Comparison of ENCODE assay signal across 8 cellular contexts in the genomic region with DNA sequence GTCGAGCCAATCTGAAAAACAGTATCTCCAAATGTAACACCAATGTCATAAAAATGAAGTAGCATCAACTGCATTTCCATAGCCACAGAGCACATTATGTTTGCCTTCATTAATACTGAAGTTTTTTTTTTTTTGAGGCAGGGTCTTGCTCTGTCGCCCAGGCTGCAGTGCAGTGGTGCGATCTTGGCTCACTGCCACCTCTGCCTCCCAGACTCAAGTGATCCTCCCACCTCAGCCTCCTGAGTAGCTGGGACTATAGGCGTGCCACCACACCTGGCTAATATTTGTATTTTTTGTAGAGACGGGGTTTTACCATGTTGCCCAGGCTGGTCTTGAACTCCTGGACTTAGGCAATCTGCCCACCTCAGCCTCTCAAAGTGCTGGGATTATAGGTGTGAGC. TPM values are rescaled to one million over a fixed set of nuclear protein-coding genes. Genes with fewer than 3 reads are reported as not detected.
DNase-seq lines count a peak whose midpoint lies in the region; ATAC-seq and TF ChIP-seq lines count a peak whose summit lies in the region.
"Not testable (repeated sequence)": the region's sequence is repeated elsewhere in the genome, so short reads cannot be mapped to it uniquely, and the experiment has no call there.
"Had no signal": no experiment of that assay in that cellular context is flagged by ENCODE, and none has a peak within 500 bp of the region (broad histone marks: within the 10 kb centered on the region; RNA-seq: fewer than 3 reads in every experiment).

No MANE protein-coding gene starts in this region.

- not testable (repeated sequence) for H3K27me3 Mint-ChIP-seq in activated CD4-positive, alpha-beta T cell treated with anti-CD3 and anti-CD28 coated beads, Interleukin-2, amount 10 ng/mL, durations not matched to agents 24 days and 14 days; activated T-cell treated with anti-CD3 and anti-CD28 coated beads, Interleukin-2, amount 50 U/mL, for 24 hours; glutamatergic neuron (ENCODE audit: unreplicated experiment); naive thymus-derived CD4-positive, alpha-beta T cell

- ATAC-seq in activated naive CD4-positive, alpha-beta T cell treated with anti-CD3 and anti-CD28 coated beads, Interleukin-2, amount 50 U/mL, for 72 hours; naive thymus-derived CD4-positive, alpha-beta T cell: not testable (repeated sequence)

- not testable (repeated sequence) for TF ChIP-seq CTCF in HEK293 (tag by site-specific recombination; IDR thresholded peaks at IDR 0.05); glutamatergic neuron (IDR thresholded peaks at IDR 0.05; ENCODE audit: partially characterized antibody, unreplicated experiment)

- DNase-seq in activated CD4-positive, alpha-beta T cell treated with anti-CD3 and anti-CD28 coated beads, Interleukin-2, amount 10 ng/mL, durations not matched to agents 24 days and 14 days; activated T-cell treated with anti-CD3 and anti-CD28 coated beads, Interleukin-2, amount 50 U/mL, for 24 hours; activated naive CD4-positive, alpha-beta T cell treated with anti-CD3 and anti-CD28 coated beads, Interleukin-2, amount 50 U/mL, for 72 hours (ENCODE audit: low spot score in 2 of 2); glutamatergic neuron; naive thymus-derived CD4-positive, alpha-beta T cell: not testable (repeated sequence)

- H3K9me3 ChIP-seq in HEK293 (ENCODE audit: control insufficient read depth, insufficient read depth, low read depth, low read length); naive thymus-derived CD4-positive, alpha-beta T cell (ENCODE audit: control insufficient read depth in 2 of 3, low read length in 3 of 3): not testable (repeated sequence)

- intact Hi-C loops in activated CD4-positive, alpha-beta T cell treated with anti-CD3 and anti-CD28 coated beads, Interleukin-2, amount 10 ng/mL, durations not matched to agents 24 days and 14 days (cut with micrococcal nuclease); naive thymus-derived CD4-positive, alpha-beta T cell (cut with micrococcal nuclease): not testable (repeated sequence)

- H3K4me3 ChIP-seq in HEK293 (ENCODE audit: low read depth, low read length); naive thymus-derived CD4-positive, alpha-beta T cell (ENCODE audit: low read length): not testable (repeated sequence)

- peaks cover 12% of the 10 kb centered on the region for H3K4me1 Mint-ChIP-seq in activated CD4-positive, alpha-beta T cell treated with anti-CD3 and anti-CD28 coated beads, Interleukin-2, amount 10 ng/mL, durations not matched to agents 24 days and 14 days
- H3K4me1 Mint-ChIP-seq in activated T-cell treated with anti-CD3 and anti-CD28 coated beads, Interleukin-2, amount 50 U/mL, for 24 hours (ENCODE audit: low read depth), result peaks cover 11% of the 10 kb centered on the region
- H3K4me1 Mint-ChIP-seq in glutamatergic neuron (ENCODE audit: low read depth, unreplicated experiment), result not testable (repeated sequence)
- H3K4me1 Mint-ChIP-seq in naive thymus-derived CD4-positive, alpha-beta T cell, result peaks cover 4 to 27% (median 15%) of the 10 kb centered on the region in 7 donors

- CTCF ChIA-PET in HEK293 (lab: Yijun Ruan, JAX), result not testable (repeated sequence)
- CTCF ChIA-PET in naive thymus-derived CD4-positive, alpha-beta T cell (lab: Charles Lee), result interaction anchor here (0.6 kb wide), 1 partner anchor 159 kb away, joined by 3 read pairs; no protein-coding TSS in a partner anchor

- H3K36me3 Mint-ChIP-seq in activated CD4-positive, alpha-beta T cell treated with anti-CD3 and anti-CD28 coated beads, Interleukin-2, amount 10 ng/mL, durations not matched to agents 24 days and 14 days (ENCODE audit: low read depth), result peaks cover 55% of the 10 kb centered on the region
- H3K36me3 Mint-ChIP-seq in activated T-cell treated with anti-CD3 and anti-CD28 coated beads, Interleukin-2, amount 50 U/mL, for 24 hours (ENCODE audit: low read depth), result peaks cover 83% of the 10 kb centered on the region
- H3K36me3 Mint-ChIP-seq in activated naive CD4-positive, alpha-beta T cell treated with anti-CD3 and anti-CD28 coated beads, Interleukin-2, amount 50 U/mL, for 72 hours, result peaks cover 24 to 32% of the 10 kb centered on the region in 2 donors
- not testable (repeated sequence) for H3K36me3 Mint-ChIP-seq in glutamatergic neuron (ENCODE audit: unreplicated experiment)
- H3K36me3 Mint-ChIP-seq in naive thymus-derived CD4-positive, alpha-beta T cell, result peaks cover 21 to 33% (median 24%) of the 10 kb centered on the region in 5 donors

- peaks cover 47 to 70% of the 10 kb centered on the region in 2 experiments for H3K36me3 ChIP-seq in HEK293 (ENCODE audit: control insufficient read depth in 2 of 2, insufficient read depth in 1 of 2, low read length in 2 of 2)
- H3K36me3 ChIP-seq in naive thymus-derived CD4-positive, alpha-beta T cell (ENCODE audit: control insufficient read depth in 2 of 3, insufficient read depth in 3 of 3, low read length in 3 of 3), result peaks cover 36 to 71% (median 39%) of the 10 kb centered on the region in 3 experiments

- H3K27ac Mint-ChIP-seq in activated CD4-positive, alpha-beta T cell treated with anti-CD3 and anti-CD28 coated beads, Interleukin-2, amount 10 ng/mL, durations not matched to agents 24 days and 14 days, result peak overlapping the region; percentile 10
- H3K27ac Mint-ChIP-seq in activated T-cell treated with anti-CD3 and anti-CD28 coated beads, Interleukin-2, amount 50 U/mL, for 24 hours, result peak overlapping the region; percentile 81
- H3K27ac Mint-ChIP-seq in activated naive CD4-positive, alpha-beta T cell treated with anti-CD3 and anti-CD28 coated beads, Interleukin-2, amount 50 U/mL, for 72 hours, result peak overlapping the region; percentile 53
- H3K27ac Mint-ChIP-seq in glutamatergic neuron (ENCODE audit: unreplicated experiment), result not testable (repeated sequence)
- H3K27ac Mint-ChIP-seq in naive thymus-derived CD4-positive, alpha-beta T cell, result peak overlapping the region in 5 of 9 donors; percentile 44 to 83 (median 67)

- POLR2A ChIA-PET in HEK293 (lab: Yijun Ruan, JAX); naive thymus-derived CD4-positive, alpha-beta T cell (lab: Charles Lee): not testable (repeated sequence)

- H3K4me3 Mint-ChIP-seq in activated CD4-positive, alpha-beta T cell treated with anti-CD3 and anti-CD28 coated beads, Interleukin-2, amount 10 ng/mL, durations not matched to agents 24 days and 14 days; activated T-cell treated with anti-CD3 and anti-CD28 coated beads, Interleukin-2, amount 50 U/mL, for 24 hours; naive thymus-derived CD4-positive, alpha-beta T cell: not testable (repeated sequence)
- peak overlapping the region; percentile 7 for H3K4me3 Mint-ChIP-seq in glutamatergic neuron (ENCODE audit: unreplicated experiment)

- H3K4me1 ChIP-seq in HEK293 (ENCODE audit: control insufficient read depth, insufficient read depth, low read length); naive thymus-derived CD4-positive, alpha-beta T cell (ENCODE audit: control insufficient read depth in 2 of 2, insufficient read depth in 2 of 2, low read length in 2 of 2): not testable (repeated sequence)

- H3K27me3 ChIP-seq in naive thymus-derived CD4-positive, alpha-beta T cell (ENCODE audit: control insufficient read depth in 2 of 2, insufficient read depth in 2 of 2, low read length in 2 of 2), result not testable (repeated sequence)

- H3K27ac ChIP-seq in HEK293 (ENCODE audit: extremely low read depth, low read depth, low read length); naive thymus-derived CD4-positive, alpha-beta T cell (ENCODE audit: low read depth, low read length): not testable (repeated sequence)

- not testable (repeated sequence) for H3K9me3 Mint-ChIP-seq in activated CD4-positive, alpha-beta T cell treated with anti-CD3 and anti-CD28 coated beads, Interleukin-2, amount 10 ng/mL, durations not matched to agents 24 days and 14 days; activated T-cell treated with anti-CD3 and anti-CD28 coated beads, Interleukin-2, amount 50 U/mL, for 24 hours; activated naive CD4-positive, alpha-beta T cell treated with anti-CD3 and anti-CD28 coated beads, Interleukin-2, amount 50 U/mL, for 72 hours; glutamatergic neuron (ENCODE audit: unreplicated experiment); naive thymus-derived CD4-positive, alpha-beta T cell

RNA-seq across cellular contexts. Expression of gene MFAP1, which starts 9.4 kb away (rescaled TPM):
- 49.3 and 51.3 TPM in 2 replicates for total RNA-seq in activated CD4-positive, alpha-beta T cell treated with anti-CD3 and anti-CD28 coated beads, Interleukin-2, amount 10 ng/mL, durations not matched to agents 24 days and 14 days
- 10 to 100 TPM; 48.5 to 50.2 TPM for total RNA-seq in activated naive CD4-positive, alpha-beta T cell treated with anti-CD3 and anti-CD28 coated beads, Interleukin-2, amount 50 U/mL, for 72 hours
- total RNA-seq in glutamatergic neuron (ENCODE audit: unreplicated experiment), result 29.2 TPM
- total RNA-seq in naive thymus-derived CD4-positive, alpha-beta T cell, result 10 to 100 TPM in 4 of 5 experiments, 1 to 10 TPM in 1; 8.5 to 37.3 (median 21.8) TPM
- polyA plus RNA-seq in naive thymus-derived CD4-positive, alpha-beta T cell, result 10 to 100 TPM in 1 of 2 donors, 1 to 10 TPM in 1; 8.1 to 22.4 TPM

RNA-seq across cellular contexts. Expression of gene WDR76, which starts 11.7 kb away (rescaled TPM):
- 76.6 and 80.4 TPM in 2 replicates for total RNA-seq in activated CD4-positive, alpha-beta T cell treated with anti-CD3 and anti-CD28 coated beads, Interleukin-2, amount 10 ng/mL, durations not matched to agents 24 days and 14 days
- 100 to 1,000 TPM in 1 of 2 donors, 10 to 100 TPM in 1; 70.8 to 124 TPM for total RNA-seq in activated naive CD4-positive, alpha-beta T cell treated with anti-CD3 and anti-CD28 coated beads, Interleukin-2, amount 50 U/mL, for 72 hours
- total RNA-seq in glutamatergic neuron (ENCODE audit: unreplicated experiment), result 4.7 TPM
- 10 to 100 TPM in 3 of 5 experiments, 1 to 10 TPM in 2; 6.6 to 62.1 (median 12.4) TPM for total RNA-seq in naive thymus-derived CD4-positive, alpha-beta T cell
- 1 to 10 TPM; 7.7 to 8.5 TPM for polyA plus RNA-seq in naive thymus-derived CD4-positive, alpha-beta T cell

RNA-seq across cellular contexts. Expression of gene HYPK, which starts 14.7 kb away (rescaled TPM):
- 20.3 and 33.8 TPM in 2 replicates for total RNA-seq in activated CD4-positive, alpha-beta T cell treated with anti-CD3 and anti-CD28 coated beads, Interleukin-2, amount 10 ng/mL, durations not matched to agents 24 days and 14 days
- total RNA-seq in activated naive CD4-positive, alpha-beta T cell treated with anti-CD3 and anti-CD28 coated beads, Interleukin-2, amount 50 U/mL, for 72 hours, result 10 to 100 TPM; 11.6 to 35.2 TPM
- total RNA-seq in glutamatergic neuron (ENCODE audit: unreplicated experiment), result 26.5 TPM
- 10 to 100 TPM; 16.9 to 32.1 (median 27.0) TPM for total RNA-seq in naive thymus-derived CD4-positive, alpha-beta T cell
- 10 to 100 TPM in 1 of 2 donors, 1 to 10 TPM in 1; 7.5 to 28.2 TPM for polyA plus RNA-seq in naive thymus-derived CD4-positive, alpha-beta T cell

RNA-seq across cellular contexts. Expression of gene SERINC4, which starts 15.0 kb away (rescaled TPM):
- 0.28 and 0.33 TPM in 2 replicates for total RNA-seq in activated CD4-positive, alpha-beta T cell treated with anti-CD3 and anti-CD28 coated beads, Interleukin-2, amount 10 ng/mL, durations not matched to agents 24 days and 14 days
- under 1 TPM; 0.31 to 0.61 TPM for total RNA-seq in activated naive CD4-positive, alpha-beta T cell treated with anti-CD3 and anti-CD28 coated beads, Interleukin-2, amount 50 U/mL, for 72 hours
- not detected for total RNA-seq in glutamatergic neuron (ENCODE audit: unreplicated experiment)
- total RNA-seq in naive thymus-derived CD4-positive, alpha-beta T cell, result under 1 TPM in 4 of 5 experiments, not detected in 1; 0.13 to 0.57 (median 0.33) TPM
- polyA plus RNA-seq in naive thymus-derived CD4-positive, alpha-beta T cell, result 1 to 10 TPM; 3.1 to 8.8 TPM
- total RNA-seq: CD4-positive, CD25-positive, alpha-beta regulatory T cell; GM23338 had no signal
- polyA plus RNA-seq: GM23338 had no signal

RNA-seq across cellular contexts. Expression of gene SERF2, which starts 22.9 kb away (rescaled TPM):
- 524 TPM in 2 replicates for total RNA-seq in activated CD4-positive, alpha-beta T cell treated with anti-CD3 and anti-CD28 coated beads, Interleukin-2, amount 10 ng/mL, durations not matched to agents 24 days and 14 days
- 100 to 1,000 TPM; 714 to 722 TPM for total RNA-seq in activated naive CD4-positive, alpha-beta T cell treated with anti-CD3 and anti-CD28 coated beads, Interleukin-2, amount 50 U/mL, for 72 hours
- 650 TPM for total RNA-seq in glutamatergic neuron (ENCODE audit: unreplicated experiment)
- total RNA-seq in naive thymus-derived CD4-positive, alpha-beta T cell, result 100 to 1,000 TPM; 358 to 676 (median 553) TPM
- polyA plus RNA-seq in naive thymus-derived CD4-positive, alpha-beta T cell, result 1,000 to 10,000 TPM; 1,664 to 2,070 TPM
